ENCODE assay signal across 9 cellular contexts in the genomic region with DNA sequence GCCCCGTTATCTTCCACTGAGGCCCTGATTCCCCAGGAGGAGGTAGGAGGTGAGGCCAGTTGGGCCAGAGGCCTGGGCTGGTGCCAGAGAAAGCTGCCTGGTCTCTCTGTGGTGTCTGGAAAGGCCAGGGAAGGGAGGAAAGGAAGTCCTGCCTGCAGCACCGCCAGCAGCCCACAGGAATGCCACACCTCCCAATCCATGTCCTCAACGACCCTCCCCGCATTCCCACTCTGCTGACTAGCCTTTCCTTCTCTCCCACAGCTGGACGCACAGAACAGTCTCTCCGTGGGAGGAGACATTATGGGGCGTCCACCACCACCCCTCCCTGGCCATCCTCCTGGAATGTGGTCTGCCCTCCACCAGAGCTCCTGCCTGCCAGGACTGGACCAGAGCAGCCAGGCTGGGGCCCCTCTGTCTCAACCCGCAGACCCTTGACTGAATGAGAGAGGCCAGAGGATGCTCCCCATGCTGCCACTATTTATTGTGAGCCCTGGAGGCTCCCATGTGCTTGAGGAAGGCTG. TPM values are rescaled to one million over a fixed set of nuclear protein-coding genes. Genes with fewer than 3 reads are reported as not detected.
DNase-seq lines count a peak whose midpoint lies in the region; ATAC-seq and TF ChIP-seq lines count a peak whose summit lies in the region.
"Had no signal": no experiment of that assay in that cellular context is flagged by ENCODE, and none has a peak within 500 bp of the region (broad histone marks: within the 10 kb centered on the region; RNA-seq: fewer than 3 reads in every experiment).

No MANE protein-coding gene starts in this region.

- peak; percentile 48 for DNase-seq in ACHN
- peak; percentile 99 for DNase-seq in amniotic epithelial cell (ENCODE audit: low read depth)
- DNase-seq in heart left ventricle, result peak; percentile 62 to 85 (median 73)
- peak in 1 of 2 donors; percentile 7 for DNase-seq in trophoblast cell
- DNase-seq in occipital lobe (lab: John Stamatoyannopoulos, UW), result no peak
- no peak for DNase-seq in T-cell
- DNase-seq: activated gamma-delta T cell had no signal

- H3K18ac ChIP-seq in trophoblast cell (ENCODE audit: low read length), result peak overlapping the region; percentile 37

- no peak overlapping the region for H3K27ac Mint-ChIP-seq in T-cell

- TF ChIP-seq CTCF in heart left ventricle (IDR thresholded peaks at IDR 0.05), result no peak

- peak; percentile 38 to 54 (median 48) for ATAC-seq in heart left ventricle
- ATAC-seq in GM21576 (IDR thresholded peaks at IDR 0.05; ENCODE audit: unreplicated experiment), result no peak
- no peak for ATAC-seq in HG03025 (IDR thresholded peaks at IDR 0.05; ENCODE audit: low FRiP score, unreplicated experiment)
- ATAC-seq in T-cell (replicated peaks in 1 of 4), result no peak

- H3K4me1 ChIP-seq in heart left ventricle (peaks cover 9 to 64% (median 50%) of the 10 kb centered on the region in 12 donors), trophoblast cell (ENCODE audit: control insufficient read depth in 1 of 2, insufficient read depth in 2 of 2, low read length in 2 of 2) (peaks cover 38 to 45% of the 10 kb centered on the region in 2 experiments)

- peak overlapping the region; percentile 47 for H2BK5ac ChIP-seq in trophoblast cell (ENCODE audit: low read depth, low read length, poor library complexity)

- H3K9me3 ChIP-seq in heart left ventricle (no peaks in the 10 kb centered on the region), trophoblast cell (ENCODE audit: insufficient read depth, low read depth, low read length) (no peaks in the 10 kb centered on the region)

- peaks cover 41% of the 10 kb centered on the region for H3K36me3 Mint-ChIP-seq in T-cell

- POLR2A ChIA-PET in T-cell (lab: Charles Lee), result no interaction called here

- H3K27me3 Mint-ChIP-seq in T-cell, result no peaks in the 10 kb centered on the region

- peak overlapping the region; percentile 26 for H2BK12ac ChIP-seq in trophoblast cell (ENCODE audit: low read length)

- no peaks in the 10 kb centered on the region for H3K9me3 Mint-ChIP-seq in T-cell

- no peak overlapping the region for H4K12ac ChIP-seq in trophoblast cell (ENCODE audit: low read depth, low read length)

- intact Hi-C loops in heart left ventricle (cut with DNase I), result loop anchor here in 2 of 10 donors (5.0 kb wide), 1 partner anchor 54 kb away; a partner anchor contains a TSS

- CTCF ChIA-PET in T-cell (lab: Charles Lee), result no interaction called here

- no peak for TF ChIP-seq POLR2A in heart left ventricle (IDR thresholded peaks at IDR 0.05)

- H3K79me1 ChIP-seq in trophoblast cell (ENCODE audit: low read length), result peaks cover 18% of the 10 kb centered on the region

- H3K23ac ChIP-seq in trophoblast cell (ENCODE audit: low read length), result no peak overlapping the region

- no peak overlapping the region for H3K4ac ChIP-seq in trophoblast cell (ENCODE audit: low read depth, low read length)

- peaks cover 1% of the 10 kb centered on the region for H3K79me2 ChIP-seq in trophoblast cell (ENCODE audit: control insufficient read depth, insufficient read depth, low read length, poor library complexity)

- no peak overlapping the region for H2AFZ ChIP-seq in trophoblast cell (ENCODE audit: insufficient read depth, low read length, poor library complexity)

- H3K36me3 ChIP-seq in heart left ventricle, result peaks cover 0 to 56% (median 48%) of the 10 kb centered on the region in 9 donors
- peaks cover 51 to 52% of the 10 kb centered on the region in 2 experiments for H3K36me3 ChIP-seq in trophoblast cell (ENCODE audit: control insufficient read depth in 1 of 2, insufficient read depth in 2 of 2, low read length in 2 of 2)

- peak overlapping the region; percentile 41 for H4K91ac ChIP-seq in trophoblast cell (ENCODE audit: low read depth, low read length)

- peak overlapping the region; percentile 20 for H2AK5ac ChIP-seq in trophoblast cell (ENCODE audit: low read length)

- no peaks in the 10 kb centered on the region for H3K27me3 ChIP-seq in heart left ventricle
- no peaks in the 10 kb centered on the region for H3K27me3 ChIP-seq in trophoblast cell (ENCODE audit: insufficient read depth, low read length)

- H3K4me1 Mint-ChIP-seq in T-cell, result peaks cover 1 to 6% (median 4%) of the 10 kb centered on the region in 3 donors

- H3K4me3 ChIP-seq in heart left ventricle (no peak overlapping the region), trophoblast cell (ENCODE audit: low read depth, low read length) (no peak overlapping the region)

- no peak overlapping the region for H3K9ac ChIP-seq in trophoblast cell (ENCODE audit: low read length)

- no peak overlapping the region for H3K4me2 ChIP-seq in trophoblast cell (ENCODE audit: low read length)

- WGBS in heart left ventricle, 4 donors, result 26 to 35% (median 29%) methylated on average over 7 to 8 of the region's 8 CpGs
- no CpG with 5 or more reads among the region's 8 CpGs for WGBS in trophoblast cell (ENCODE audit: extremely low coverage, insufficient coverage, insufficient read length)

- H3K14ac ChIP-seq in trophoblast cell (ENCODE audit: low read length), result peak overlapping the region; percentile 36

- H3K27ac ChIP-seq in heart left ventricle (peak overlapping the region; percentile 67 to 89 (median 80)), trophoblast cell (ENCODE audit: low read depth, low read length) (peak overlapping the region; percentile 30)

- H4K8ac ChIP-seq in trophoblast cell (ENCODE audit: low read depth, low read length), result no peak overlapping the region

- H3K4me3 Mint-ChIP-seq in T-cell, result no peak overlapping the region

- in situ Hi-C loops in ACHN (cut with HindIII; ENCODE audit: low pct_ligation_motif_present, low pct_unique_long_range_greater_than_20kb, low sequenced_read_pairs), result no loop called here

- peak overlapping the region; percentile 9 for H2BK120ac ChIP-seq in trophoblast cell (ENCODE audit: insufficient read depth, low read length, poor library complexity)

RNA-seq across cellular contexts. Expression of a gene that starts 18.0 kb away (rescaled TPM):
- 10 to 100 TPM in 8 of 9 donors, 1 to 10 TPM in 1; 9.0 to 64.8 (median 14.5) TPM for total RNA-seq in heart left ventricle
- polyA plus RNA-seq in heart left ventricle, result 1 to 10 TPM; 9.1 to 9.9 TPM
- 10.4 and 10.7 TPM in 2 replicates for polyA plus RNA-seq in trophoblast cell (2013)
- 3.9 TPM for total RNA-seq in occipital lobe
- total RNA-seq in T-cell, result 1 to 10 TPM; 4.8 to 9.5 (median 8.3) TPM

RNA-seq across cellular contexts. Expression of a gene that starts 55.9 kb away (rescaled TPM):
- total RNA-seq in heart left ventricle, result 10 to 100 TPM; 31.1 to 56.7 (median 48.7) TPM
- 10 to 100 TPM; 23.8 to 37.2 TPM for polyA plus RNA-seq in heart left ventricle
- 84.4 and 84.7 TPM in 2 replicates for polyA plus RNA-seq in trophoblast cell (2013)
- total RNA-seq in occipital lobe, result 26.4 TPM
- total RNA-seq in T-cell, result 10 to 100 TPM; 23.0 to 41.6 (median 38.9) TPM

Comparison
In these comparisons a context has a peak if more than half of its experiments do, and no peak if none do; other contexts are left out.
1. DNase-seq: peak in ACHN (single experiment), amniotic epithelial cell (single experiment) and heart left ventricle (5 of 5); none in occipital lobe (single experiment) and T-cell (0 of 34).
2. ATAC-seq: peak in heart left ventricle (4 of 4); none in GM21576 (single experiment), HG03025 (single experiment) and T-cell (0 of 4).